In genomic region chr4:146456681-146457080, GRCh38 we compare ENCODE assay signal across 22 cellular contexts.
"Had no signal": no experiment of that assay in that cellular context is flagged by ENCODE, and none has a peak within 500 bp of the region (broad histone marks: within the 10 kb centered on the region; RNA-seq: fewer than 3 reads in every experiment).

No MANE protein-coding gene starts in this region.

- H3K4me3 Mint-ChIP-seq: mesothelial cell of epicardium, naive B cell had no signal

- H3K27me3 ChIP-seq: dorsolateral prefrontal cortex, esophagus muscularis mucosa, foreskin keratinocyte, gastroesophageal sphincter, heart right ventricle, left lung had no signal

- H3K9me3 Mint-ChIP-seq: immature natural killer cell had no signal

- H3K27me3 Mint-ChIP-seq: naive B cell had no signal

- H3K36me3 Mint-ChIP-seq: immature natural killer cell, mesothelial cell of epicardium had no signal

- H3K27ac ChIP-seq: coronary artery, dorsolateral prefrontal cortex, esophagus muscularis mucosa, foreskin keratinocyte, gastroesophageal sphincter, heart right ventricle, left lung, lower lobe of right lung had no signal

- DNase-seq: dermis blood vessel endothelial cell; dorsolateral prefrontal cortex; effector CD4-positive, alpha-beta T cell; effector memory CD4-positive, alpha-beta T cell; foreskin keratinocyte; heart right ventricle; hippocampal formation; immature natural killer cell; islet precursor cell; kidney; kidney glomerular epithelial cell; left colon; left lung; left ventricle myocardium superior; lower lobe of right lung; mesenchymal stem cell; mucosa of descending colon; naive B cell had no signal

- H3K4me1 Mint-ChIP-seq: mesothelial cell of epicardium had no signal

- H3K27ac Mint-ChIP-seq: mesothelial cell of epicardium, naive B cell had no signal

- ATAC-seq: foreskin keratinocyte, gastroesophageal sphincter, heart right ventricle, left colon, left lung, left ventricle myocardium superior, lower lobe of right lung, mucosa of descending colon had no signal

- H3K4me3 ChIP-seq: coronary artery, dorsolateral prefrontal cortex, esophagus muscularis mucosa, gastroesophageal sphincter, heart right ventricle, left lung, lower lobe of right lung, mucosa of descending colon had no signal

- H3K4me1 ChIP-seq: esophagus muscularis mucosa, foreskin keratinocyte, gastroesophageal sphincter, heart right ventricle, left lung, lower lobe of right lung had no signal

- H3K36me3 ChIP-seq: esophagus muscularis mucosa, gastroesophageal sphincter, heart right ventricle, left lung, lower lobe of right lung had no signal
